Comparison of ENCODE assay signal across 9 cellular contexts in the genomic region with DNA sequence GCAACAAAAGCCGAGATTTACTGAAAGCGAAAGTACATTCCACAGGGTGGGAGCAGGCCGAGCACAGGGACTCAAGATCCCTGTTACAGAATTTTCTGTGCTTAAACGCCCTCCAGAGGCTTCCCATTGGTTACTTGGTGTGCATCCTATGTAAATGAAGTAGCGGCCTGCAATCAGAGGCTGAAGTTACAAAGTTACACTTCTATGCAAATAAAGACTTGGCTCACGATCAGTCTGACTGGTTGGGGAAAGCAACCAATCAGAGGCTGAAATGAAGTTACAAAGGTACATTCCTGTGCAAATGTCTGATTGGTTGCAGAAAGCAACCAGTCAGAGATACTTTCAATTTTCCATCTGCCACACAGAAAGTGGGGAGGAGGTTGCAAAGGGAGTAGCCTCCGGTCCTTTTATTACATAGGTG. TPM values are rescaled to one million over a fixed set of nuclear protein-coding genes. Genes with fewer than 3 reads are reported as not detected.
DNase-seq lines count a peak whose midpoint lies in the region; ATAC-seq and TF ChIP-seq lines count a peak whose summit lies in the region.
"Had no signal": no experiment of that assay in that cellular context is flagged by ENCODE, and none has a peak within 500 bp of the region (broad histone marks: within the 10 kb centered on the region; RNA-seq: fewer than 3 reads in every experiment).

No MANE protein-coding gene starts in this region.

- H3K4me3 ChIP-seq in GM23248 = peak overlapping the region; percentile 69
- peak overlapping the region; percentile 37 for H3K4me3 ChIP-seq in epithelial cell of esophagus (ENCODE audit: low read length)

- peak overlapping the region; percentile 68 for H3K9ac ChIP-seq in GM23248

- ATAC-seq in GM18502 (IDR thresholded peaks at IDR 0.05; ENCODE audit: poor library complexity, unreplicated experiment) (no peak), HG03097 (IDR thresholded peaks at IDR 0.05; ENCODE audit: low FRiP score, unreplicated experiment) (no peak)

- 0 to 2% methylated on average over 7 of the region's 7 CpGs for WGBS in GM23248 (ENCODE audit: low coverage in 1 of 2, low lambda C conversion rate in 2 of 2, missing lambda C conversion rate in 2 of 2), 2 experiments

- in situ Hi-C loops in GM23248 (cut with MboI) = no loop called here

- peak overlapping the region; percentile 93 for H2AFZ ChIP-seq in GM23248

- H3K79me2 ChIP-seq in GM23248 (ENCODE audit: insufficient read depth) = no peaks in the 10 kb centered on the region

- H3K27me3 ChIP-seq in GM23248 (replicated peaks; ENCODE audit: insufficient read depth) = no peaks in the 10 kb centered on the region

- peaks cover 11% of the 10 kb centered on the region; the same call in 1 of the 2 replicates for H3F3A ChIP-seq in GM23248 (ENCODE audit: insufficient read depth)

- H3K9me2 ChIP-seq in GM23248 (ENCODE audit: insufficient read depth) = no peaks in the 10 kb centered on the region

- no peaks in the 10 kb centered on the region for H3K9me3 ChIP-seq in GM23248 (ENCODE audit: low read depth)

- no peaks in the 10 kb centered on the region for H3K36me3 ChIP-seq in GM23248 (ENCODE audit: low read depth)

- DNase-seq in GM23248 (peak; percentile 93), RKO (ENCODE audit: low spot score) (peak; percentile 46), epithelial cell of esophagus (ENCODE audit: low read depth) (peak; percentile 90), middle frontal gyrus (ENCODE audit: extremely low spot score, low spot score) (peak; percentile 26), ecto neural progenitor cell (ENCODE audit: low spot score) (no peak), foreskin melanocyte (no peak)
- DNase-seq: activated B cell treated with CpG ODN at 0.5 μM for 24 hours had no signal

- H3K4me1 ChIP-seq in GM23248 (ENCODE audit: insufficient read depth) = 0 out of 2 replicates have a peak, but pooled peaks cover 5% of the 10 kb centered on the region

- H3K27ac ChIP-seq in GM23248 = peak overlapping the region; percentile 29; the same call in 1 of the 2 replicates

- H4K20me1 ChIP-seq in GM23248 (ENCODE audit: insufficient read depth) = no peaks in the 10 kb centered on the region

- TF ChIP-seq CTCF in epithelial cell of esophagus (IDR thresholded peaks at IDR 0.05; ENCODE audit: insufficient read depth, low read depth, low read length, missing control alignments) = no peak

- H3K4me2 ChIP-seq in GM23248 (ENCODE audit: unreplicated experiment) = peak overlapping the region; percentile 80

RNA-seq across cellular contexts. Expression of a gene that starts 4.1 kb away (rescaled TPM):
- total RNA-seq in GM23248 (2014; rRNA removed; shearing (Covaris generic)) = 0.11 and 0.13 TPM in 2 replicates
- not detected in 2 replicates for polyA plus RNA-seq in GM23248 (2016; fragmentation: Nextera tagmentation; extraction: Ambion mirVana)
- total RNA-seq: activated B cell treated with CpG ODN at 0.5 μM for 24 hours had no signal

RNA-seq across cellular contexts. Expression of a gene that starts 12.6 kb away (rescaled TPM):
- 8.0 and 8.9 TPM in 2 replicates for total RNA-seq in GM23248 (2014; rRNA removed; shearing (Covaris generic))
- polyA plus RNA-seq in GM23248 (2016; fragmentation: Nextera tagmentation; extraction: Ambion mirVana) = 19.0 and 22.1 TPM in 2 replicates

RNA-seq across cellular contexts. Expression of a gene that starts 40.8 kb away (rescaled TPM):
- total RNA-seq in GM23248 (2014; rRNA removed; shearing (Covaris generic)) = not detected in 2 replicates
- polyA plus RNA-seq in GM23248 (2016; fragmentation: Nextera tagmentation; extraction: Ambion mirVana) = not detected in 2 replicates
- total RNA-seq: activated B cell treated with CpG ODN at 0.5 μM for 24 hours had no signal

Comparison
In these comparisons a context has a peak if more than half of its experiments do, and no peak if none do; other contexts are left out.
1. DNase-seq: peak in GM23248 (single experiment), RKO (single experiment), epithelial cell of esophagus (single experiment) and middle frontal gyrus (single experiment); none in ecto neural progenitor cell (single experiment) and foreskin melanocyte (single experiment).